ENCODE assay signal across 32 cellular contexts in genomic region chr7:102196028-102196427, GRCh38.
"Had no signal": no experiment of that assay in that cellular context is flagged by ENCODE, and none has a peak within 500 bp of the region (broad histone marks: within the 10 kb centered on the region; RNA-seq: fewer than 3 reads in every experiment).

No MANE protein-coding gene starts in this region.

- H3K9me3 Mint-ChIP-seq: T-cell had no signal

- DNase-seq: Kasumi-1, MG63, NCI-H1048, NCI-H1092 treated with DMSO at 0.1 percent for 48 hours, NCI-H1105 treated with DMSO at 0.1 percent for 48 hours, NCI-H1417, NCI-H1436, NCI-H146, NCI-H1694 treated with DMSO at 0.1 percent for 48 hours, NCI-H187 treated with DMSO at 0.1 percent for 48 hours, NCI-H2029, NCI-H2081, NCI-H2171, NCI-H226, NCI-H446 treated with DMSO at 0.1 percent for 48 hours, NCI-H510A, NCI-H524, NCI-H526, NCI-H69, NCI-H748 treated with DMSO at 0.1 percent for 48 hours, NCI-H82, PC-9, SHP77, SIG-M5, SJCRH30, T-cell had no signal

- H3K4me3 Mint-ChIP-seq: T-cell had no signal

- H3K27me3 ChIP-seq: MG63, SJCRH30 had no signal

- H3K27ac Mint-ChIP-seq: T-cell had no signal

- H3K4me2 ChIP-seq: PC-9 had no signal

- H2AFZ ChIP-seq: PC-9 had no signal

- H3K27ac ChIP-seq: PC-9, RWPE1, SJCRH30, SK-N-MC had no signal

- H3K4me1 Mint-ChIP-seq: T-cell had no signal

- H3K4me3 ChIP-seq: MG63, PC-9, SJCRH30, SK-N-MC had no signal

- FAIRE-seq: RCC 7860 had no signal

- H3K36me3 ChIP-seq: MG63 had no signal

- H3K27me3 Mint-ChIP-seq: T-cell had no signal

- H3K4me1 ChIP-seq: SJCRH30 had no signal

- ATAC-seq: Panc1, Right ventricle myocardium inferior, SK-N-SH treated with all-trans-retinoic acid at 6 μM for 48 hours, T-cell had no signal

- H3K9me3 ChIP-seq: MG63, SJCRH30 had no signal
